In genomic region chr5:168013546-168013945, GRCh38 we compare ENCODE assay signal across 22 cellular contexts.
"Had no signal": no experiment of that assay in that cellular context is flagged by ENCODE, and none has a peak within 500 bp of the region (broad histone marks: within the 10 kb centered on the region; RNA-seq: fewer than 3 reads in every experiment).

No MANE protein-coding gene starts in this region.

- H3K9me3 ChIP-seq: esophagus muscularis mucosa, gastroesophageal sphincter, heart left ventricle, lower lobe of right lung had no signal

- H3K79me2 ChIP-seq: hepatocyte had no signal

- H3K4me1 ChIP-seq: esophagus muscularis mucosa, foreskin keratinocyte, gastroesophageal sphincter, lower lobe of right lung had no signal

- H3K36me3 Mint-ChIP-seq: immature natural killer cell, memory B cell had no signal

- H2AFZ ChIP-seq: hepatocyte had no signal

- H3K27me3 ChIP-seq: dorsolateral prefrontal cortex, esophagus muscularis mucosa, foreskin keratinocyte, gastroesophageal sphincter, heart left ventricle, hepatocyte had no signal

- H3K4me3 Mint-ChIP-seq: immature natural killer cell, memory B cell had no signal

- H3K27me3 Mint-ChIP-seq: memory B cell had no signal

- H3K36me3 ChIP-seq: esophagus muscularis mucosa, gastroesophageal sphincter, lower lobe of right lung had no signal

- DNase-seq: dermis blood vessel endothelial cell; dorsolateral prefrontal cortex; effector CD4-positive, alpha-beta T cell; effector memory CD4-positive, alpha-beta T cell; foreskin keratinocyte; heart left ventricle; hypothalamus; immature natural killer cell; islet precursor cell; kidney; kidney glomerular epithelial cell; left colon; left ventricle myocardium superior; lower lobe of right lung; mesendoderm; midbrain had no signal

- ATAC-seq: foreskin keratinocyte, gastroesophageal sphincter, heart left ventricle, left colon, left lobe of liver, left ventricle myocardium superior, lower lobe of right lung had no signal

- H3K4me2 ChIP-seq: hepatocyte had no signal

- H3K27ac Mint-ChIP-seq: immature natural killer cell, memory B cell had no signal

- H3K4me1 Mint-ChIP-seq: immature natural killer cell, memory B cell had no signal

- H3K27ac ChIP-seq: coronary artery, dorsolateral prefrontal cortex, esophagus muscularis mucosa, foreskin keratinocyte, gastroesophageal sphincter, hepatocyte, lower lobe of right lung had no signal

- H3K4me3 ChIP-seq: coronary artery, dorsolateral prefrontal cortex, esophagus muscularis mucosa, gastroesophageal sphincter, heart left ventricle, hepatocyte, lower lobe of right lung had no signal
